In genomic region chr10:79562135-79562756, GRCh38 we compare ENCODE assay signal across 8 cellular contexts. TPM values are rescaled to one million over a fixed set of nuclear protein-coding genes. Genes with fewer than 3 reads are reported as not detected.
A peak's percentile ranks its signal among the peaks of the same experiment; 100 is the strongest.
DNase-seq lines count a peak whose midpoint lies in the region; ATAC-seq and TF ChIP-seq lines count a peak whose summit lies in the region.

No MANE protein-coding gene starts in this region.

- peak; percentile 94 for TF ChIP-seq CTCF in AG09309 (IDR thresholded peaks at IDR 0.05; ENCODE audit: control insufficient read depth, insufficient read depth, low read depth, low read length, missing control alignments)
- peak; percentile 60 to 73 (median 72) for TF ChIP-seq CTCF in transverse colon (IDR thresholded peaks at IDR 0.05)

- H3K27me3 ChIP-seq in transverse colon, result no peaks in the 10 kb centered on the region

- H3K4me1 ChIP-seq in transverse colon, result peaks cover 0 to 18% (median 8%) of the 10 kb centered on the region in 4 donors

- in situ Hi-C loops in transverse colon (cut with MboI; ENCODE audit: low pct_ligation_motif_present in 1 of 4, low pct_unique_long_range_greater_than_20kb in 1 of 4, low sequenced_read_pairs in 3 of 4), result loop anchor here in 3 of 4 donors (25.0 kb wide), 2 partner anchors 375 to 700 kb away; partner anchors contain the start of gene SFTPD (in 3 of the 3)

- WGBS in transverse colon (ENCODE audit: low coverage in 1 of 2), 2 donors, result 46 to 60% methylated on average over 1 to 17 of the region's 17 CpGs

- peak; percentile 4 for DNase-seq in AG09309 (ENCODE audit: low read depth)
- DNase-seq in NOMO-1 treated with dmso at 0.1 percent for 144 hours (lab: John Stamatoyannopoulos, UW; ENCODE audit: unreplicated experiment), result peak; percentile 8
- peak; percentile 11 for DNase-seq in activated T-helper 1 cell treated with Interleukin-2 at 50 U/mL for 16 hours (ENCODE audit: low read depth)
- peak; percentile 37 for DNase-seq in fibroblast of the conjunctiva (ENCODE audit: low read depth)
- peak; percentile 62 for DNase-seq in occipital lobe (lab: John Stamatoyannopoulos, UW)
- peak; percentile 71 for DNase-seq in transverse colon

- H3K27ac ChIP-seq in transverse colon, result no peak overlapping the region

- intact Hi-C loops in transverse colon (cut with DNase I; ENCODE audit: low total_unique reads), result no loop called here

- ATAC-seq in GM18870 (IDR thresholded peaks at IDR 0.05; ENCODE audit: unreplicated experiment), result peak; percentile 65
- peak; percentile 88 for ATAC-seq in HG03175 (IDR thresholded peaks at IDR 0.05; ENCODE audit: unreplicated experiment)

- H3K4me3 ChIP-seq in AG09309 (ENCODE audit: control insufficient read depth, low read depth, low read length) (no peak overlapping the region), transverse colon (no peak overlapping the region)

- H3K36me3 ChIP-seq in transverse colon, result no peaks in the 10 kb centered on the region

- no peaks in the 10 kb centered on the region for H3K9me3 ChIP-seq in transverse colon

- TF ChIP-seq POLR2A in transverse colon (IDR thresholded peaks at IDR 0.05), result no peak

- no peak for TF ChIP-seq EP300 in transverse colon (IDR thresholded peaks at IDR 0.05; ENCODE audit: low read depth)

RNA-seq across cellular contexts. Expression of gene SFTPA2, which starts 2.0 kb away (rescaled TPM):
- total RNA-seq in occipital lobe, result not detected
- 1 to 10 TPM in 3 of 4 donors, under 1 TPM in 1; 0.32 to 4.9 (median 2.5) TPM for total RNA-seq in transverse colon

RNA-seq across cellular contexts. Expression of gene SFTPA1, which starts 48.5 kb away (rescaled TPM):
- 0.16 TPM for total RNA-seq in occipital lobe
- not detected for total RNA-seq in transverse colon

RNA-seq across cellular contexts. Expression of gene EIF5AL1, which starts 49.9 kb away (rescaled TPM):
- 0.16 TPM for total RNA-seq in occipital lobe
- total RNA-seq in transverse colon, result under 1 TPM in 2 of 4 donors, not detected in 2; 0.16 to 0.27 TPM

Comparison
In these comparisons a context has a peak if more than half of its experiments do, and no peak if none do; other contexts are left out.
1. DNase-seq: peak in every context shown above with its lines; median percentile 71 in transverse colon; 62 in occipital lobe; 37 in fibroblast of the conjunctiva; 11 in activated T-helper 1 cell treated with Interleukin-2 at 50 U/mL for 16 hours; 8 in NOMO-1 treated with dmso at 0.1 percent for 144 hours; 4 in AG09309.